ENCODE assay signal across 1 cellular context in genomic region chr2:96484096-96484495, GRCh38.
TF ChIP-seq lines count a peak whose summit lies in the region.

No MANE protein-coding gene starts in this region.

TF ChIP-seq in GM12878, 131 proteins besides CTCF, POLR2A, EP300 and RAD21:
- TF ChIP-seq, protein P1, sequence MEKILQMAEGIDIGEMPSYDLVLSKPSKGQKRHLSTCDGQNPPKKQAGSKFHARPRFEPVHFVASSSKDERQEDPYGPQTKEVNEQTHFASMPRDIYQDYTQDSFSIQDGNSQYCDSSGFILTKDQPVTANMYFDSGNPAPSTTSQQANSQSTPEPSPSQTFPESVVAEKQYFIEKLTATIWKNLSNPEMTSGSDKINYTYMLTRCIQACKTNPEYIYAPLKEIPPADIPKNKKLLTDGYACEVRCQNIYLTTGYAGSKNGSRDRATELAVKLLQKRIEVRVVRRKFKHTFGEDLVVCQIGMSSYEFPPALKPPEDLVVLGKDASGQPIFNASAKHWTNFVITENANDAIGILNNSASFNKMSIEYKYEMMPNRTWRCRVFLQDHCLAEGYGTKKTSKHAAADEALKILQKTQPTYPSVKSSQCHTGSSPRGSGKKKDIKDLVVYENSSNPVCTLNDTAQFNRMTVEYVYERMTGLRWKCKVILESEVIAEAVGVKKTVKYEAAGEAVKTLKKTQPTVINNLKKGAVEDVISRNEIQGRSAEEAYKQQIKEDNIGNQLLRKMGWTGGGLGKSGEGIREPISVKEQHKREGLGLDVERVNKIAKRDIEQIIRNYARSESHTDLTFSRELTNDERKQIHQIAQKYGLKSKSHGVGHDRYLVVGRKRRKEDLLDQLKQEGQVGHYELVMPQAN (conservative IDR thresholded peaks at IDR 0.05) = no peak
- TF ChIP-seq CBFB (IDR thresholded peaks at IDR 0.05; ENCODE audit: low read depth) = no peak
- TF ChIP-seq, protein P2, sequence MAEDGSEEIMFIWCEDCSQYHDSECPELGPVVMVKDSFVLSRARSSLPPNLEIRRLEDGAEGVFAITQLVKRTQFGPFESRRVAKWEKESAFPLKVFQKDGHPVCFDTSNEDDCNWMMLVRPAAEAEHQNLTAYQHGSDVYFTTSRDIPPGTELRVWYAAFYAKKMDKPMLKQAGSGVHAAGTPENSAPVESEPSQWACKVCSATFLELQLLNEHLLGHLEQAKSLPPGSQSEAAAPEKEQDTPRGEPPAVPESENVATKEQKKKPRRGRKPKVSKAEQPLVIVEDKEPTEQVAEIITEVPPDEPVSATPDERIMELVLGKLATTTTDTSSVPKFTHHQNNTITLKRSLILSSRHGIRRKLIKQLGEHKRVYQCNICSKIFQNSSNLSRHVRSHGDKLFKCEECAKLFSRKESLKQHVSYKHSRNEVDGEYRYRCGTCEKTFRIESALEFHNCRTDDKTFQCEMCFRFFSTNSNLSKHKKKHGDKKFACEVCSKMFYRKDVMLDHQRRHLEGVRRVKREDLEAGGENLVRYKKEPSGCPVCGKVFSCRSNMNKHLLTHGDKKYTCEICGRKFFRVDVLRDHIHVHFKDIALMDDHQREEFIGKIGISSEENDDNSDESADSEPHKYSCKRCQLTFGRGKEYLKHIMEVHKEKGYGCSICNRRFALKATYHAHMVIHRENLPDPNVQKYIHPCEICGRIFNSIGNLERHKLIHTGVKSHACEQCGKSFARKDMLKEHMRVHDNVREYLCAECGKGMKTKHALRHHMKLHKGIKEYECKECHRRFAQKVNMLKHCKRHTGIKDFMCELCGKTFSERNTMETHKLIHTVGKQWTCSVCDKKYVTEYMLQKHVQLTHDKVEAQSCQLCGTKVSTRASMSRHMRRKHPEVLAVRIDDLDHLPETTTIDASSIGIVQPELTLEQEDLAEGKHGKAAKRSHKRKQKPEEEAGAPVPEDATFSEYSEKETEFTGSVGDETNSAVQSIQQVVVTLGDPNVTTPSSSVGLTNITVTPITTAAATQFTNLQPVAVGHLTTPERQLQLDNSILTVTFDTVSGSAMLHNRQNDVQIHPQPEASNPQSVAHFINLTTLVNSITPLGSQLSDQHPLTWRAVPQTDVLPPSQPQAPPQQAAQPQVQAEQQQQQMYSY (CRISPR knock-in tag; IDR thresholded peaks at IDR 0.05) = no peak
- TF ChIP-seq RFX5 (IDR thresholded peaks at IDR 0.05; ENCODE audit: low read depth, low read length) = no peak
- no peak for TF ChIP-seq RCOR1 (conservative IDR thresholded peaks at IDR 0.05; ENCODE audit: low read depth, low read length)
- TF ChIP-seq BCLAF1 (IDR thresholded peaks at IDR 0.05) = no peak
- TF ChIP-seq FOS (IDR thresholded peaks at IDR 0.05; ENCODE audit: borderline replicate concordance, extremely low read depth, insufficient read length) = no peak
- TF ChIP-seq ZSCAN29 (IDR thresholded peaks at IDR 0.05) = no peak
- TF ChIP-seq CREM (IDR thresholded peaks at IDR 0.05; ENCODE audit: low read depth) = no peak
- no peak for TF ChIP-seq BRCA1 (IDR thresholded peaks at IDR 0.05; ENCODE audit: low read depth, low read length)
- no peak for TF ChIP-seq ZZZ3 (IDR thresholded peaks at IDR 0.05; ENCODE audit: control insufficient read depth, insufficient read length, low read depth)
- TF ChIP-seq, protein P3, sequence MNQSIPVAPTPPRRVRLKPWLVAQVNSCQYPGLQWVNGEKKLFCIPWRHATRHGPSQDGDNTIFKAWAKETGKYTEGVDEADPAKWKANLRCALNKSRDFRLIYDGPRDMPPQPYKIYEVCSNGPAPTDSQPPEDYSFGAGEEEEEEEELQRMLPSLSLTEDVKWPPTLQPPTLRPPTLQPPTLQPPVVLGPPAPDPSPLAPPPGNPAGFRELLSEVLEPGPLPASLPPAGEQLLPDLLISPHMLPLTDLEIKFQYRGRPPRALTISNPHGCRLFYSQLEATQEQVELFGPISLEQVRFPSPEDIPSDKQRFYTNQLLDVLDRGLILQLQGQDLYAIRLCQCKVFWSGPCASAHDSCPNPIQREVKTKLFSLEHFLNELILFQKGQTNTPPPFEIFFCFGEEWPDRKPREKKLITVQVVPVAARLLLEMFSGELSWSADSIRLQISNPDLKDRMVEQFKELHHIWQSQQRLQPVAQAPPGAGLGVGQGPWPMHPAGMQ (IDR thresholded peaks at IDR 0.05; ENCODE audit: borderline replicate concordance) = no peak
- TF ChIP-seq HDAC6 (IDR thresholded peaks at IDR 0.05; ENCODE audit: unreplicated experiment) = no peak
- no peak for TF ChIP-seq E4F1 (IDR thresholded peaks at IDR 0.05; ENCODE audit: borderline replicate concordance, partially characterized antibody)
- TF ChIP-seq RBBP5 (conservative IDR thresholded peaks at IDR 0.05) = no peak
